ENCODE assay signal across 8 cellular contexts in genomic region chr6:42104095-42104806, GRCh38. TPM values are rescaled to one million over a fixed set of nuclear protein-coding genes. Genes with fewer than 3 reads are reported as not detected.
DNase-seq lines count a peak whose midpoint lies in the region; ATAC-seq and TF ChIP-seq lines count a peak whose summit lies in the region.

No MANE protein-coding gene starts in this region.

- intact Hi-C loops in activated T-helper 2 cell treated with anti-CD3 and anti-CD28 coated beads, Interferon-gamma antibody, Interleukin-2, Interleukin-4, amounts not matched to agents 10 μg/mL and 5 μg/mL and 100 μg/mL, durations not matched to agents 14 hours and 24 hours and 36 hours (cut with micrococcal nuclease), result loop anchor here (1.0 to 2.0 kb wide), 2 partner anchors 29 to 317 kb away; partner anchors contain the start of gene TOMM6

- H3K4me3 Mint-ChIP-seq in activated T-helper 2 cell treated with anti-CD3 and anti-CD28 coated beads, Interferon-gamma antibody, Interleukin-2, Interleukin-4, amounts not matched to agents 10 μg/mL and 5 μg/mL and 100 μg/mL, durations not matched to agents 14 hours and 24 hours and 36 hours (ENCODE audit: low read depth), result peak overlapping the region; percentile 63
- peak overlapping the region; percentile 56 for H3K4me3 Mint-ChIP-seq in progenitor cell of endocrine pancreas (ENCODE audit: low read depth)

- TF ChIP-seq CTCF in progenitor cell of endocrine pancreas (IDR thresholded peaks at IDR 0.05; ENCODE audit: unreplicated experiment) (peak; percentile 94), upper lobe of left lung (IDR thresholded peaks at IDR 0.05) (peak; percentile 53 to 92 (median 90))

- H3K36me3 ChIP-seq in NT2/D1 (ENCODE audit: insufficient read depth, insufficient read length, low read length) (peaks cover 25% of the 10 kb centered on the region), upper lobe of left lung (peaks cover 0 to 7% (median 0%) of the 10 kb centered on the region in 4 donors), GM23248 (ENCODE audit: low read depth) (no peaks in the 10 kb centered on the region)

- H3K4me1 ChIP-seq in NT2/D1 (ENCODE audit: insufficient read depth, insufficient read length), result peaks cover 15% of the 10 kb centered on the region
- H3K4me1 ChIP-seq in upper lobe of left lung, result peaks cover 30 to 47% (median 33%) of the 10 kb centered on the region in 4 donors
- H3K4me1 ChIP-seq in GM23248 (ENCODE audit: insufficient read depth), result peaks cover 27% of the 10 kb centered on the region

- WGBS in upper lobe of left lung, 2 donors, result 4 to 11% methylated on average over 14 to 19 of the region's 66 CpGs
- 82 to 87% methylated on average over 47 to 66 of the region's 66 CpGs for WGBS in GM23248 (ENCODE audit: low coverage in 1 of 2, low lambda C conversion rate in 2 of 2, missing lambda C conversion rate in 2 of 2), 2 experiments

- H3K27me3 ChIP-seq in NT2/D1 (ENCODE audit: insufficient read depth, insufficient read length), result no peaks in the 10 kb centered on the region
- peaks cover 0 to 7% (median 0%) of the 10 kb centered on the region in 4 donors for H3K27me3 ChIP-seq in upper lobe of left lung
- no peaks in the 10 kb centered on the region for H3K27me3 ChIP-seq in GM23248 (replicated peaks; ENCODE audit: insufficient read depth)

- H4K20me1 ChIP-seq in GM23248 (ENCODE audit: insufficient read depth), result no peaks in the 10 kb centered on the region

- H3K9me2 ChIP-seq in GM23248 (ENCODE audit: insufficient read depth), result no peaks in the 10 kb centered on the region

- peaks cover 27% of the 10 kb centered on the region for H3F3A ChIP-seq in GM23248 (ENCODE audit: insufficient read depth)

- peak in 1 of 4 donors; percentile 81 for TF ChIP-seq EP300 in upper lobe of left lung (IDR thresholded peaks at IDR 0.05)

- H3K9ac ChIP-seq in NT2/D1 (ENCODE audit: insufficient read length, low read depth), result peak overlapping the region; percentile 80
- no peak overlapping the region for H3K9ac ChIP-seq in GM23248

- H3K4me1 Mint-ChIP-seq in activated T-helper 2 cell treated with anti-CD3 and anti-CD28 coated beads, Interferon-gamma antibody, Interleukin-2, Interleukin-4, amounts not matched to agents 10 μg/mL and 5 μg/mL and 100 μg/mL, durations not matched to agents 14 hours and 24 hours and 36 hours (ENCODE audit: low read depth), result peaks cover 21% of the 10 kb centered on the region
- peaks cover 15% of the 10 kb centered on the region for H3K4me1 Mint-ChIP-seq in progenitor cell of endocrine pancreas (ENCODE audit: low read depth)

- H3K9me3 Mint-ChIP-seq in activated T-helper 2 cell treated with anti-CD3 and anti-CD28 coated beads, Interferon-gamma antibody, Interleukin-2, Interleukin-4, amounts not matched to agents 10 μg/mL and 5 μg/mL and 100 μg/mL, durations not matched to agents 14 hours and 24 hours and 36 hours, result no peaks in the 10 kb centered on the region
- H3K9me3 Mint-ChIP-seq in progenitor cell of endocrine pancreas (ENCODE audit: low read depth), result no peaks in the 10 kb centered on the region

- H3K36me3 Mint-ChIP-seq in activated T-helper 2 cell treated with anti-CD3 and anti-CD28 coated beads, Interferon-gamma antibody, Interleukin-2, Interleukin-4, amounts not matched to agents 10 μg/mL and 5 μg/mL and 100 μg/mL, durations not matched to agents 14 hours and 24 hours and 36 hours (ENCODE audit: low read depth), result no peaks in the 10 kb centered on the region
- H3K36me3 Mint-ChIP-seq in progenitor cell of endocrine pancreas (ENCODE audit: insufficient read depth), result peaks cover 4% of the 10 kb centered on the region

- DNase-seq in NT2/D1 (ENCODE audit: low read depth, low spot score), result peak; percentile 57
- DNase-seq in activated T-helper 2 cell treated with anti-CD3 and anti-CD28 coated beads, Interferon-gamma antibody, Interleukin-2, Interleukin-4, amounts not matched to agents 10 μg/mL and 5 μg/mL and 100 μg/mL, durations not matched to agents 14 hours and 24 hours and 36 hours (ENCODE audit: low spot score), result peak; percentile 66
- DNase-seq in glomerular endothelial cell (ENCODE audit: extremely low read depth, low read depth, low spot score), result peak; percentile 18
- DNase-seq in progenitor cell of endocrine pancreas (ENCODE audit: low spot score, unreplicated experiment), result peak; percentile 59
- peak; percentile 89 to 90 for DNase-seq in upper lobe of left lung
- no peak for DNase-seq in GM23248

- no peak for TF ChIP-seq POLR2A in upper lobe of left lung (IDR thresholded peaks at IDR 0.05)

- in situ Hi-C loops in GM23248 (cut with MboI), result no loop called here

- peak overlapping the region; percentile 51 for H3K27ac Mint-ChIP-seq in activated T-helper 2 cell treated with anti-CD3 and anti-CD28 coated beads, Interferon-gamma antibody, Interleukin-2, Interleukin-4, amounts not matched to agents 10 μg/mL and 5 μg/mL and 100 μg/mL, durations not matched to agents 14 hours and 24 hours and 36 hours
- H3K27ac Mint-ChIP-seq in progenitor cell of endocrine pancreas, result no peak overlapping the region

- no peaks in the 10 kb centered on the region for H3K27me3 Mint-ChIP-seq in activated T-helper 2 cell treated with anti-CD3 and anti-CD28 coated beads, Interferon-gamma antibody, Interleukin-2, Interleukin-4, amounts not matched to agents 10 μg/mL and 5 μg/mL and 100 μg/mL, durations not matched to agents 14 hours and 24 hours and 36 hours (ENCODE audit: low read depth)
- no peaks in the 10 kb centered on the region for H3K27me3 Mint-ChIP-seq in progenitor cell of endocrine pancreas

- no peaks in the 10 kb centered on the region for H3K79me2 ChIP-seq in GM23248 (ENCODE audit: insufficient read depth)

- no peak overlapping the region for H2AFZ ChIP-seq in GM23248

- H3K4me2 ChIP-seq in GM23248 (ENCODE audit: unreplicated experiment), result no peak overlapping the region

- peak; percentile 62 for ATAC-seq in GM19455 (IDR thresholded peaks at IDR 0.05; ENCODE audit: unreplicated experiment)
- ATAC-seq in upper lobe of left lung (ENCODE audit: low FRiP score in 2 of 2), result peak; percentile 80 to 83
- no peak for ATAC-seq in HG03565 (IDR thresholded peaks at IDR 0.05; ENCODE audit: unreplicated experiment)

- H3K4me3 ChIP-seq in NT2/D1 (ENCODE audit: insufficient read length, low read depth) (peak overlapping the region; percentile 34), upper lobe of left lung (peak overlapping the region in 3 of 4 donors; percentile 39 to 53 (median 50)), GM23248 (no peak overlapping the region)

- no peaks in the 10 kb centered on the region for H3K9me3 ChIP-seq in NT2/D1 (ENCODE audit: insufficient read depth, low read length)
- H3K9me3 ChIP-seq in upper lobe of left lung, result no peaks in the 10 kb centered on the region
- no peaks in the 10 kb centered on the region for H3K9me3 ChIP-seq in GM23248 (ENCODE audit: low read depth)

- peak overlapping the region in 3 of 4 donors; percentile 21 to 82 (median 26) for H3K27ac ChIP-seq in upper lobe of left lung
- no peak overlapping the region for H3K27ac ChIP-seq in GM23248

RNA-seq across cellular contexts. Expression of gene C6orf132, which starts 38.2 kb away (rescaled TPM):
- total RNA-seq in activated T-helper 2 cell treated with anti-CD3 and anti-CD28 coated beads, Interferon-gamma antibody, Interleukin-2, Interleukin-4, amounts not matched to agents 10 μg/mL and 5 μg/mL and 100 μg/mL, durations not matched to agents 14 hours and 24 hours and 36 hours, result 0.09 and 0.23 TPM in 2 replicates
- total RNA-seq in glomerular endothelial cell, result 2.1 and 2.2 TPM in 2 replicates
- total RNA-seq in progenitor cell of endocrine pancreas, result 11.8 and 14.5 TPM in 2 replicates
- total RNA-seq in upper lobe of left lung, result 10 to 100 TPM in 5 of 6 donors, 1 to 10 TPM in 1; 9.4 to 26.3 (median 17.0) TPM
- total RNA-seq in GM23248 (2014; rRNA removed; shearing (Covaris generic)), result 4.2 and 5.2 TPM in 2 replicates
- 2.8 and 3.2 TPM in 2 replicates for polyA plus RNA-seq in GM23248 (2016; fragmentation: Nextera tagmentation; extraction: Ambion mirVana)

RNA-seq across cellular contexts. Expression of gene TAF8, which starts 53.9 kb away (rescaled TPM):
- 38.8 and 41.9 TPM in 2 replicates for total RNA-seq in activated T-helper 2 cell treated with anti-CD3 and anti-CD28 coated beads, Interferon-gamma antibody, Interleukin-2, Interleukin-4, amounts not matched to agents 10 μg/mL and 5 μg/mL and 100 μg/mL, durations not matched to agents 14 hours and 24 hours and 36 hours
- total RNA-seq in glomerular endothelial cell (15.1 and 20.2 TPM in 2 replicates), progenitor cell of endocrine pancreas (38.9 and 40.4 TPM in 2 replicates), upper lobe of left lung (10 to 100 TPM; 23.0 to 67.1 (median 34.4) TPM)
- total RNA-seq in GM23248 (2014; rRNA removed; shearing (Covaris generic)), result 8.6 and 17.2 TPM in 2 replicates
- 6.9 and 7.4 TPM in 2 replicates for polyA plus RNA-seq in GM23248 (2016; fragmentation: Nextera tagmentation; extraction: Ambion mirVana)
